9 cellular contexts compared by ENCODE assay signal in genomic region chr17:81925860-81926450, GRCh38. TPM values are rescaled to one million over a fixed set of nuclear protein-coding genes. Genes with fewer than 3 reads are reported as not detected.
A peak's percentile ranks its signal among the peaks of the same experiment; 100 is the strongest.
DNase-seq lines count a peak whose midpoint lies in the region; ATAC-seq and TF ChIP-seq lines count a peak whose summit lies in the region.
"Had no signal": no experiment of that assay in that cellular context is flagged by ENCODE, and none has a peak within 500 bp of the region (broad histone marks: within the 10 kb centered on the region; RNA-seq: fewer than 3 reads in every experiment).

No MANE protein-coding gene starts in this region.

- H3K27ac ChIP-seq in AG04450 (ENCODE audit: low read depth, low read length) = peak overlapping the region; percentile 97

- peaks cover 0 to 23% (median 8%) of the 10 kb centered on the region in 3 donors for H3K27me3 Mint-ChIP-seq in naive B cell

- ATAC-seq in naive B cell (ENCODE audit: low read depth in 2 of 2) (no peak), left lobe of liver (no peak)

- H3K4me3 Mint-ChIP-seq in naive B cell = peak overlapping the region; percentile 85 to 95 (median 89)

- CTCF ChIA-PET in AG04450 (lab: Charles Lee) = interaction anchor here (0.6 to 0.9 kb wide), 2 partner anchors 33 to 104 kb away, joined by 3 to 6 read pairs; no protein-coding TSS in a partner anchor

- TF ChIP-seq CTCF in AG04450 (IDR thresholded peaks at IDR 0.05; ENCODE audit: low read depth, low read length) (no peak), LNCaP clone FGC (IDR thresholded peaks at IDR 0.05; ENCODE audit: control insufficient read depth, extremely low read depth, insufficient read depth) (no peak), choroid plexus epithelial cell (conservative IDR thresholded peaks at IDR 0.05; ENCODE audit: low read depth, low read length) (no peak)

- no peaks in the 10 kb centered on the region for H3K9me3 Mint-ChIP-seq in naive B cell

- in situ Hi-C loops in ACHN (cut with HindIII; ENCODE audit: low pct_ligation_motif_present, low pct_unique_long_range_greater_than_20kb, low sequenced_read_pairs) = no loop called here

- POLR2A ChIA-PET in AG04450 (lab: Yijun Ruan, JAX) = interaction anchor here (0.6 to 2.7 kb wide), 11 partner anchors 9 to 1153 kb away, joined by 3 to 9 read pairs (median 4); partner anchors contain the start of genes DCXR, MCRIP1, METRNL and P4HB

- H3K4me3 ChIP-seq in AG04450 (ENCODE audit: low read depth, low read length) = peak overlapping the region; percentile 77
- H3K4me3 ChIP-seq in LNCaP clone FGC (ENCODE audit: low read depth, low read length) = peak overlapping the region; percentile 79
- H3K4me3 ChIP-seq in choroid plexus epithelial cell (ENCODE audit: low read depth, low read length) = peak overlapping the region; percentile 77

- H3K27me3 ChIP-seq in AG04450 (ENCODE audit: control insufficient read depth, insufficient read depth, low read length) = no peaks in the 10 kb centered on the region

- no peaks in the 10 kb centered on the region; the same call in 1 of the 2 replicates for H3K9me3 ChIP-seq in AG04450 (ENCODE audit: control insufficient read depth, insufficient read depth, low read length)

- DNase-seq in AG04450 (ENCODE audit: low read depth, low spot score) (no peak), LNCaP clone FGC (ENCODE audit: low read depth) (no peak), choroid plexus epithelial cell (ENCODE audit: low read depth) (no peak), naive B cell (no peak), posterior vena cava (ENCODE audit: low spot score) (no peak), left lobe of liver (ENCODE audit: low spot score) (no peak), GM19238 (ENCODE audit: insufficient read length, low spot score) (no peak), ACHN (no peak)
- DNase-seq: NK-92 treated with Interleukin-12 subunit alpha and Interleukin-12 subunit beta, amount 100 ng/mL, for 24 hours had no signal

- H3K4me1 Mint-ChIP-seq in naive B cell = peaks cover 16 to 33% (median 16%) of the 10 kb centered on the region in 3 donors

- H3K36me3 Mint-ChIP-seq in naive B cell = no peaks in the 10 kb centered on the region

- H3K27ac Mint-ChIP-seq in naive B cell = peak overlapping the region; percentile 74 to 98 (median 94)

- intact Hi-C loops in posterior vena cava (cut with DNase I) = no loop called here

RNA-seq across cellular contexts. Expression of gene MAFG, which starts 1.6 kb away (rescaled TPM):
- polyA plus RNA-seq in AG04450 (2011; rRNA removed) (17.6 and 17.7 TPM in 2 replicates), naive B cell (ENCODE audit: low read depth in 6 of 6) (1 to 10 TPM; 3.4 to 6.7 (median 4.7) TPM)
- polyA minus RNA-seq in AG04450 (2011; rRNA and poly(A)+ RNA removed) = 9.3 and 10.6 TPM in 2 replicates
- total RNA-seq in posterior vena cava (10 to 100 TPM; 25.0 to 36.2 TPM), left lobe of liver (12.6 TPM)

RNA-seq across cellular contexts. Expression of gene SIRT7, which starts 8.0 kb away (rescaled TPM):
- polyA plus RNA-seq in AG04450 (2011; rRNA removed) (4.3 and 6.0 TPM in 2 replicates), naive B cell (ENCODE audit: low read depth in 6 of 6) (10 to 100 TPM; 23.6 to 41.3 (median 30.6) TPM)
- polyA minus RNA-seq in AG04450 (2011; rRNA and poly(A)+ RNA removed) = 24.8 and 35.2 TPM in 2 replicates
- total RNA-seq in posterior vena cava (10 to 100 TPM; 11.8 to 13.1 TPM), left lobe of liver (18.0 TPM)

RNA-seq across cellular contexts. Expression of gene PYCR1, which starts 11.1 kb away (rescaled TPM):
- polyA plus RNA-seq in AG04450 (2011; rRNA removed) (103 and 154 TPM in 2 replicates), naive B cell (ENCODE audit: low read depth in 6 of 6) (1 to 10 TPM; 1.6 to 4.5 (median 2.2) TPM)
- 84.5 and 118 TPM in 2 replicates for polyA minus RNA-seq in AG04450 (2011; rRNA and poly(A)+ RNA removed)
- total RNA-seq in posterior vena cava (10 to 100 TPM in 1 of 2 donors, 1 to 10 TPM in 1; 6.7 to 16.6 TPM), left lobe of liver (5.2 TPM)

RNA-seq across cellular contexts. Expression of gene PCYT2, which starts 14.8 kb away (rescaled TPM):
- polyA plus RNA-seq in AG04450 (2011; rRNA removed) = 25.2 and 31.8 TPM in 2 replicates
- 25.9 and 33.5 TPM in 2 replicates for polyA minus RNA-seq in AG04450 (2011; rRNA and poly(A)+ RNA removed)
- polyA plus RNA-seq in naive B cell (ENCODE audit: low read depth in 6 of 6) = 10 to 100 TPM; 19.0 to 28.4 (median 21.2) TPM
- 10 to 100 TPM in 1 of 2 donors, 1 to 10 TPM in 1; 8.7 to 14.9 TPM for total RNA-seq in posterior vena cava
- total RNA-seq in left lobe of liver = 113 TPM

RNA-seq across cellular contexts. Expression of gene MYADML2, which starts 21.1 kb away (rescaled TPM):
- polyA plus RNA-seq in AG04450 (2011; rRNA removed) = not detected in 2 replicates
- polyA minus RNA-seq in AG04450 (2011; rRNA and poly(A)+ RNA removed) = not detected in 2 replicates
- polyA plus RNA-seq in naive B cell (ENCODE audit: low read depth in 6 of 6) = not detected
- not detected for total RNA-seq in posterior vena cava
- total RNA-seq in left lobe of liver = not detected
